8 cellular contexts compared by ENCODE assay signal in genomic region chr1:145066486-145066885, GRCh38. TPM values are rescaled to one million over a fixed set of nuclear protein-coding genes. Genes with fewer than 3 reads are reported as not detected.
DNase-seq lines count a peak whose midpoint lies in the region; ATAC-seq, FAIRE-seq and TF ChIP-seq lines count a peak whose summit lies in the region.
"Not testable (repeated sequence)": the region's sequence is repeated elsewhere in the genome, so short reads cannot be mapped to it uniquely, and the experiment has no call there.
"Had no signal": no experiment of that assay in that cellular context is flagged by ENCODE, and none has a peak within 500 bp of the region (broad histone marks: within the 10 kb centered on the region; RNA-seq: fewer than 3 reads in every experiment).

No MANE protein-coding gene starts in this region.

- peak; percentile 69 for FAIRE-seq in K562 (lab: Jason Lieb, UNC)

- not testable (repeated sequence) for TF ChIP-seq POLR2A in K562 (conservative IDR thresholded peaks at IDR 0.05); right lobe of liver (IDR thresholded peaks at IDR 0.05)

- H3K4me2 ChIP-seq in K562 (ENCODE audit: insufficient read depth, low read length), result not testable (repeated sequence)

- TF ChIP-seq RAD21 in K562 (CRISPR knock-in tag; conservative IDR thresholded peaks at IDR 0.05 in 1 of 2, IDR thresholded peaks at IDR 0.05 in 1 of 2), result not testable (repeated sequence)

- not testable (repeated sequence) for TF ChIP-seq CTCF in K562 (IDR thresholded peaks at IDR 0.05 in 2 of 3, conservative IDR thresholded peaks at IDR 0.05 in 1 of 3; ENCODE audit: insufficient read depth in 2 of 3, low read depth in 1 of 3, low read length in 3 of 3); left lung (IDR thresholded peaks at IDR 0.05); right lobe of liver (IDR thresholded peaks at IDR 0.05); upper lobe of right lung (IDR thresholded peaks at IDR 0.05)

- H3K4me3 ChIP-seq in K562; right cardiac atrium (ENCODE audit: low read length); left lung; right lobe of liver; upper lobe of right lung: not testable (repeated sequence)

- H3K9me3 ChIP-seq in K562 (replicated peaks; ENCODE audit: control insufficient read depth, insufficient read depth, low read depth, low read length); right cardiac atrium (ENCODE audit: control insufficient read depth, low read length); left lung; right lobe of liver; upper lobe of right lung: not testable (repeated sequence)

- not testable (repeated sequence) for H4K20me1 ChIP-seq in K562 (replicated peaks; ENCODE audit: control insufficient read depth, insufficient read depth, low read length)

- POLR2A ChIA-PET in K562 (lab: Yijun Ruan, JAX), result not testable (repeated sequence)

- H3K36me3 ChIP-seq in K562 (ENCODE audit: control insufficient read depth, insufficient read depth, low read length); left lung; right lobe of liver; upper lobe of right lung: not testable (repeated sequence)

- H3K4me1 ChIP-seq in K562 (replicated peaks in 1 of 2; ENCODE audit: control insufficient read depth in 2 of 2, insufficient read depth in 2 of 2, low read length in 2 of 2); right cardiac atrium (ENCODE audit: control insufficient read depth, insufficient read depth, low read length); left lung; right lobe of liver; upper lobe of right lung: not testable (repeated sequence)

- not testable (repeated sequence) for DNase-seq in K562 (ENCODE audit: extremely low read depth in 1 of 4, low spot score in 3 of 4); right cardiac atrium; left lung; right lobe of liver; upper lobe of right lung

- H3K79me2 ChIP-seq in K562 (ENCODE audit: control insufficient read depth, insufficient read depth, low read length), result not testable (repeated sequence)

- intact Hi-C loops in K562 (cut with micrococcal nuclease); right cardiac atrium (cut with DNase I); left lung (cut with DNase I); right lobe of liver (cut with DNase I); upper lobe of right lung (cut with DNase I): not testable (repeated sequence)

- CTCF ChIA-PET in K562 (lab: Yijun Ruan, JAX; ENCODE audit: low intra/inter-chr PET ratio), result not testable (repeated sequence)

- BruUV-seq in K562 (replicated peaks; lab: Mats Ljungman, UMichigan), result not testable (repeated sequence)

- not testable (repeated sequence) for H2AFZ ChIP-seq in K562 (ENCODE audit: low read depth, low read length)

- not testable (repeated sequence) for H3K27me3 ChIP-seq in K562 (ENCODE audit: control insufficient read depth in 2 of 2, insufficient read depth in 2 of 2, low read length in 2 of 2); right cardiac atrium (ENCODE audit: control insufficient read depth, insufficient read depth); left lung; right lobe of liver; upper lobe of right lung

- in situ Hi-C loops in K562 (cut with MboI), result not testable (repeated sequence)

- WGBS in K562 (ENCODE audit: insufficient coverage, low coverage, missing lambda C conversion rate), result no CpG with 5 or more reads among the region's 10 CpGs
- WGBS in right cardiac atrium, result no CpG with 5 or more reads among the region's 10 CpGs
- no CpG with 5 or more reads among the region's 10 CpGs for WGBS in right lobe of liver (ENCODE audit: insufficient coverage, low coverage, low lambda C conversion rate, missing lambda C conversion rate)

- not testable (repeated sequence) for H3K27ac ChIP-seq in K562 (ENCODE audit: extremely low read depth, low read depth, low read length); right cardiac atrium (ENCODE audit: low read length); left lung; right lobe of liver; upper lobe of right lung

- ATAC-seq in K562, result peak; percentile 98
- ATAC-seq in right cardiac atrium, result peak; percentile 67 to 85
- ATAC-seq in left lung, result peak; percentile 85
- ATAC-seq in right lobe of liver, result peak; percentile 41 to 76 (median 43)
- peak; percentile 74 for ATAC-seq in upper lobe of right lung

- H3K9me1 ChIP-seq in K562 (ENCODE audit: control insufficient read depth, insufficient read depth, low read length), result not testable (repeated sequence)

- not testable (repeated sequence) for TF ChIP-seq EP300 in K562 (IDR thresholded peaks at IDR 0.05; ENCODE audit: low read length)

- not testable (repeated sequence) for H3K9ac ChIP-seq in K562 (ENCODE audit: insufficient read depth in 1 of 2, low read depth in 2 of 2, low read length in 2 of 2)

RNA-seq across cellular contexts. Expression of gene SRGAP2B, which starts 28.6 kb away (rescaled TPM):
- 14.0 and 15.7 TPM in 2 replicates for total RNA-seq in K562 (2011; cell fraction: chromatin; rRNA removed; ENCODE audit: low replicate concordance)
- total RNA-seq in K562 (2011; cell fraction: nucleolus; rRNA removed), result 10.8 and 12.5 TPM in 2 replicates
- 8.0 and 12.3 TPM in 2 replicates for total RNA-seq in K562 (2011; cell fraction: nucleoplasm; rRNA removed)
- 4.0 and 5.2 TPM in 2 replicates for total RNA-seq in K562 (2014; rRNA removed)
- 3.6 and 4.6 TPM in 2 replicates for total RNA-seq in K562 (2014; rRNA removed; fragmentation: Illumina TruSeq; extraction: Trizol)
- total RNA-seq in K562 (2015; rRNA removed; fragmentation: Illumina TruSeq; extraction: Trizol), result 3.2 and 3.9 TPM in 2 replicates
- total RNA-seq in K562 (2021), result 16.3 and 17.6 TPM in 2 replicates
- polyA plus RNA-seq in K562 (2011; rRNA removed), result 4.0 and 6.8 TPM in 2 replicates
- 2.8 and 4.3 TPM in 2 replicates for polyA plus RNA-seq in K562 (2011; cell fraction: cytosol; rRNA removed)
- polyA plus RNA-seq in K562 (2011; cell fraction: nucleus; rRNA removed), result 4.6 and 10.0 TPM in 2 replicates
- polyA plus RNA-seq in K562 (2012), result 4.6 and 6.1 TPM in 2 replicates
- 3.2 and 4.6 TPM in 2 replicates for polyA plus RNA-seq in K562 (2014; fragmentation: Illumina TruSeq; extraction: Trizol)
- polyA plus RNA-seq in K562 (2014; fragmentation: Nextera tagmentation; extraction: Ambion mirVana), result 1 to 10 TPM; 4.3 to 5.4 TPM
- 2.5 and 2.8 TPM in 2 replicates for polyA plus RNA-seq in K562 (2014; rRNA removed)
- polyA minus RNA-seq in K562 (2011; rRNA and poly(A)+ RNA removed), result 9.4 and 10.9 TPM in 2 replicates
- polyA minus RNA-seq in K562 (2011; cell fraction: cytosol; rRNA and poly(A)+ RNA removed), result 5.2 and 13.7 TPM in 2 replicates
- 10.2 and 14.6 TPM in 2 replicates for polyA minus RNA-seq in K562 (2011; cell fraction: nucleus; rRNA and poly(A)+ RNA removed)
- 10 to 100 TPM; 16.5 to 22.3 (median 20.0) TPM for total RNA-seq in right cardiac atrium
- 5.9 TPM for polyA plus RNA-seq in right cardiac atrium
- total RNA-seq in left lung, result 10 to 100 TPM; 28.3 to 34.5 TPM
- total RNA-seq in right lobe of liver, result 1 to 10 TPM; 4.5 to 6.6 (median 6.1) TPM
- total RNA-seq in upper lobe of right lung, result 35.1 TPM

RNA-seq across cellular contexts. Expression of gene FAM72D, which starts 29.3 kb away (rescaled TPM):
- total RNA-seq in K562 (2011; cell fraction: chromatin; rRNA removed; ENCODE audit: low replicate concordance), result 5.0 and 10.1 TPM in 2 replicates
- total RNA-seq in K562 (2011; cell fraction: nucleolus; rRNA removed), result 6.2 and 7.7 TPM in 2 replicates
- 8.4 and 14.0 TPM in 2 replicates for total RNA-seq in K562 (2011; cell fraction: nucleoplasm; rRNA removed)
- total RNA-seq in K562 (2014; rRNA removed), result 15.1 and 16.8 TPM in 2 replicates
- total RNA-seq in K562 (2014; rRNA removed; fragmentation: Illumina TruSeq; extraction: Trizol), result 20.1 and 20.8 TPM in 2 replicates
- 16.1 and 21.3 TPM in 2 replicates for total RNA-seq in K562 (2015; rRNA removed; fragmentation: Illumina TruSeq; extraction: Trizol)
- total RNA-seq in K562 (2021), result 14.9 and 15.8 TPM in 2 replicates
- polyA plus RNA-seq in K562 (2011; rRNA removed), result 26.3 and 33.7 TPM in 2 replicates
- 6.0 and 13.7 TPM in 2 replicates for polyA plus RNA-seq in K562 (2011; cell fraction: cytosol; rRNA removed)
- polyA plus RNA-seq in K562 (2011; cell fraction: nucleus; rRNA removed), result 7.6 and 11.5 TPM in 2 replicates
- 15.6 and 17.9 TPM in 2 replicates for polyA plus RNA-seq in K562 (2012)
- 29.3 and 36.5 TPM in 2 replicates for polyA plus RNA-seq in K562 (2014; fragmentation: Illumina TruSeq; extraction: Trizol)
- polyA plus RNA-seq in K562 (2014; fragmentation: Nextera tagmentation; extraction: Ambion mirVana), result 1 to 10 TPM; 5.5 to 7.3 TPM
- polyA plus RNA-seq in K562 (2014; rRNA removed), result 21.4 and 24.1 TPM in 2 replicates
- polyA minus RNA-seq in K562 (2011; rRNA and poly(A)+ RNA removed), result 16.9 and 18.7 TPM in 2 replicates
- polyA minus RNA-seq in K562 (2011; cell fraction: cytosol; rRNA and poly(A)+ RNA removed), result 5.9 and 8.4 TPM in 2 replicates
- 3.8 and 7.3 TPM in 2 replicates for polyA minus RNA-seq in K562 (2011; cell fraction: nucleus; rRNA and poly(A)+ RNA removed)
- under 1 TPM; 0.17 to 0.37 (median 0.24) TPM for total RNA-seq in right cardiac atrium
- polyA plus RNA-seq in right cardiac atrium, result 0.09 TPM
- under 1 TPM; 0.41 to 0.84 TPM for total RNA-seq in left lung
- under 1 TPM in 2 of 6 experiments, not detected in 4; 0.09 to 0.32 TPM for total RNA-seq in right lobe of liver
- 0.43 TPM for total RNA-seq in upper lobe of right lung
- total RNA-seq: CD4-positive, alpha-beta memory T cell; CD4-positive, CD25-positive, alpha-beta regulatory T cell had no signal
- polyA plus RNA-seq: CD4-positive, alpha-beta memory T cell; CD8-positive, alpha-beta memory T cell had no signal

Comparison
In these comparisons a context has a peak if more than half of its experiments do, and no peak if none do; other contexts are left out.
1. ATAC-seq: peak in every context shown above with its lines; median percentile 98 in K562; 85 in left lung; 76 in right cardiac atrium; 74 in upper lobe of right lung; 43 in right lobe of liver.